In the genomic region with DNA sequence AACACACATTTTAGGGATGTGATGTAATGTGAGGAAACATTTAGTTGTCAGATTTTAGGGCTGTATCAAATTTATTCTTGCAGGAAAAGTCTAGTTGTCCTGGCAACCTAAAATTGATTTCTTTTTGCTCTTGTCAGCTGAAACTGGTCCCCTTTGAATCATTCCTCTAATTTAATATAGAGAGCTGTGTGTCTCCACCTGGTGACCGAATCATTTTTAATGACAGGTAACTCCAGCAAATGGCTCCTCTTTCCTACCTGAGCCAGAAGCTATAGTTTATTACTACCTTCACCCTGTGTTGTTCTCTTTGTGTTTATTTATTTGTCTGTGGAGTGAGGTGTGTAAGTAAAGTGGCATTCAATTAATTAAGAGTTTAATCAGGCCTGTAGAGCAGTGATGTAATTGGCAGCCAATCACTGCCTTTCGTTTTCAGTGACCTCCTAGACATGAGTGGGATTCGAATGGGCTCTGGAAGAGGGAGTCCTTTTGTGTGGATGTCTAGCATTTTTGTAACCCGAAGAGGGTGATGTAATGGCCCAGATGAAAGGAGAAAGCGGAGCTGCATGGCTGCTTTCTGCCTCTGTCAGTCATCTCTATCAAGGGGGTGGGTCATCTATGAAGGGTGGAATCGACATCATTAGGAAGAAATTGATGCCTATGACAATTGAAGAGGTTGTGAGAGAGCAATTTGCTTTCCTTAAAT, we compare ENCODE assay signal across 14 cellular contexts.
DNase-seq lines count a peak whose midpoint lies in the region; ATAC-seq and TF ChIP-seq lines count a peak whose summit lies in the region.
"Had no signal": no experiment of that assay in that cellular context is flagged by ENCODE, and none has a peak within 500 bp of the region (broad histone marks: within the 10 kb centered on the region; RNA-seq: fewer than 3 reads in every experiment).

No MANE protein-coding gene starts in this region.

- POLR2A ChIA-PET in HEK293T (lab: Yijun Ruan, JAX): interaction anchor here (1.4 kb wide), 1 partner anchor 125 kb away, joined by 3 read pairs; no protein-coding TSS in a partner anchor

- 0 out of 2 replicates have a peak overlapping the region, but pooled peaks have one; percentile 14 for H3K27ac ChIP-seq in 22Rv1
- no peak overlapping the region for H3K27ac ChIP-seq in VCaP
- H3K27ac ChIP-seq in mesodermal cell (ENCODE audit: low read depth, low read length, severe bottlenecking): peak overlapping the region; percentile 50

- no peak for DNase-seq in HEK293T (ENCODE audit: extremely low spot score)
- no peak for DNase-seq in activated CD8-positive, alpha-beta memory T cell treated with anti-CD3 and anti-CD28 coated beads for 24 hours
- DNase-seq in RPMI8226: no peak
- DNase-seq in dermis blood vessel endothelial cell: no peak
- DNase-seq: activated CD4-positive, alpha-beta T cell treated with anti-CD3 and anti-CD28 coated beads, Interleukin-2, amount 50 U/mL, for 1 hour; activated naive CD4-positive, alpha-beta T cell; BE2C; GF-D8; stimulated activated CD4-positive, alpha-beta T cell treated with anti-CD3 and anti-CD28 coated beads, Interleukin-15, amount 100 ng/mL, for 24 hours; stimulated activated CD8-positive, alpha-beta memory T cell treated with anti-CD3 and anti-CD28 coated beads, Interleukin-4, amount 100 ng/mL, for 48 hours had no signal

- H3K4me1 ChIP-seq in mesodermal cell (ENCODE audit: control insufficient read depth, insufficient read depth, low read length, poor library complexity, severe bottlenecking): peaks cover 62% of the 10 kb centered on the region
- H3K4me1 ChIP-seq: BE2C had no signal

- WGBS in mesodermal cell (ENCODE audit: insufficient coverage in 2 of 2), 2 experiments: 72 to 80% methylated on average over 5 to 6 of the region's 6 CpGs

- H3K4me3 ChIP-seq in mesodermal cell (ENCODE audit: extremely low read depth, insufficient read depth, low read length, poor library complexity, severe bottlenecking): no peak overlapping the region

- H3K36me3 ChIP-seq in mesodermal cell (ENCODE audit: control insufficient read depth, insufficient read depth, low read length): peaks cover 21% of the 10 kb centered on the region
- H3K36me3 ChIP-seq: BE2C had no signal

- CTCF ChIA-PET in HEK293T (lab: Yijun Ruan, JAX): interaction anchor here (0.9 kb wide), 1 partner anchor 125 kb away, joined by 4 read pairs; no protein-coding TSS in a partner anchor

- no peaks in the 10 kb centered on the region for H3K9me3 ChIP-seq in mesodermal cell (ENCODE audit: control insufficient read depth, low read length)
- H3K9me3 ChIP-seq: BE2C had no signal

- no peak for ATAC-seq in GM19351 (IDR thresholded peaks at IDR 0.05; ENCODE audit: unreplicated experiment)

- TF ChIP-seq CTCF in 22Rv1 (IDR thresholded peaks at IDR 0.05): peak; percentile 25; the same call in 1 of the 2 replicates
- peak; percentile 48 for TF ChIP-seq CTCF in VCaP (conservative IDR thresholded peaks at IDR 0.05)

TF ChIP-seq in HEK293T, 16 proteins besides CTCF, POLR2A, EP300 and RAD21:
- TF ChIP-seq, protein P1, sequence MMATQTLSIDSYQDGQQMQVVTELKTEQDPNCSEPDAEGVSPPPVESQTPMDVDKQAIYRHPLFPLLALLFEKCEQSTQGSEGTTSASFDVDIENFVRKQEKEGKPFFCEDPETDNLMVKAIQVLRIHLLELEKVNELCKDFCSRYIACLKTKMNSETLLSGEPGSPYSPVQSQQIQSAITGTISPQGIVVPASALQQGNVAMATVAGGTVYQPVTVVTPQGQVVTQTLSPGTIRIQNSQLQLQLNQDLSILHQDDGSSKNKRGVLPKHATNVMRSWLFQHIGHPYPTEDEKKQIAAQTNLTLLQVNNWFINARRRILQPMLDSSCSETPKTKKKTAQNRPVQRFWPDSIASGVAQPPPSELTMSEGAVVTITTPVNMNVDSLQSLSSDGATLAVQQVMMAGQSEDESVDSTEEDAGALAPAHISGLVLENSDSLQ (IDR thresholded peaks at IDR 0.05): peak; percentile 90
- TF ChIP-seq BHLHE40 (IDR thresholded peaks at IDR 0.05; ENCODE audit: borderline replicate concordance): no peak
TF ChIP-seq in HEK293T: peak in this region for 1.
